ENCODE assay signal across 31 cellular contexts in genomic region chr6:157877149-157877548, GRCh38. TPM values are rescaled to one million over a fixed set of nuclear protein-coding genes. Genes with fewer than 3 reads are reported as not detected.
DNase-seq lines count a peak whose midpoint lies in the region; ATAC-seq, FAIRE-seq and TF ChIP-seq lines count a peak whose summit lies in the region.
"Had no signal": no experiment of that assay in that cellular context is flagged by ENCODE, and none has a peak within 500 bp of the region (broad histone marks: within the 10 kb centered on the region; RNA-seq: fewer than 3 reads in every experiment).

No MANE protein-coding gene starts in this region.

- H3K27ac Mint-ChIP-seq in stimulated activated naive CD8-positive, alpha-beta T cell treated with anti-CD3 and anti-CD28 coated beads, Interleukin-15, Interleukin-2, amounts not matched to agents 100 ng/mL and 50 ng/mL, for 24 hours = no peak overlapping the region
- H3K27ac Mint-ChIP-seq in activated B cell treated with CpG ODN at 0.5 μM for 24 hours = peak overlapping the region; percentile 61
- H3K27ac Mint-ChIP-seq: activated T-helper 2 cell treated with anti-CD3 and anti-CD28 coated beads, Interferon-gamma antibody, Interleukin-2, Interleukin-4, amounts not matched to agents 10 μg/mL and 5 μg/mL and 100 μg/mL, durations not matched to agents 14 hours and 24 hours and 36 hours; mesothelial cell of epicardium; T-helper 2 cell treated with Interferon-gamma antibody and Interleukin-4, amounts not matched to agents 5 μg/mL and 100 μg/mL, for 36 hours had no signal

- H4K20me1 ChIP-seq in mammary epithelial cell (ENCODE audit: insufficient read depth, low read length) = no peaks in the 10 kb centered on the region

- TF ChIP-seq CTCF in activated B cell treated with CpG ODN at 0.5 μM for 24 hours (IDR thresholded peaks at IDR 0.05) (no peak), mammary epithelial cell (conservative IDR thresholded peaks at IDR 0.05 in 1 of 2, IDR thresholded peaks at IDR 0.05 in 1 of 2; ENCODE audit: extremely low read depth in 1 of 2, insufficient read depth in 1 of 2, low read depth in 1 of 2, low read length in 2 of 2) (no peak)

- ATAC-seq in stimulated activated naive CD8-positive, alpha-beta T cell treated with anti-CD3 and anti-CD28 coated beads, Interleukin-15, Interleukin-2, amounts not matched to agents 100 U/mL and 50 U/mL, for 24 hours = no peak
- ATAC-seq in activated B cell treated with CpG ODN at 0.5 μM for 24 hours (ENCODE audit: low read depth) = peak; percentile 52
- ATAC-seq: esophagus mucosa, right lobe of liver, Right ventricle myocardium inferior had no signal

- no peak overlapping the region for H3K4me2 ChIP-seq in mammary epithelial cell (ENCODE audit: insufficient read depth, low read depth, low read length)
- H3K4me2 ChIP-seq: BLaER1 treated with 17β-estradiol and CSF1 and Interleukin-3, amounts not matched to agents 10 nM and 100 nM; SK-N-SH had no signal

- H3K4me3 Mint-ChIP-seq in stimulated activated naive CD8-positive, alpha-beta T cell treated with anti-CD3 and anti-CD28 coated beads, Interleukin-15, Interleukin-2, amounts not matched to agents 100 ng/mL and 50 ng/mL, for 24 hours = peak overlapping the region; percentile 3
- peak overlapping the region; percentile 46 for H3K4me3 Mint-ChIP-seq in activated B cell treated with CpG ODN at 0.5 μM for 24 hours
- H3K4me3 Mint-ChIP-seq: activated CD4-positive, alpha-beta T cell treated with anti-CD3 and anti-CD28 coated beads, Interleukin-2, amount 10 ng/mL, durations not matched to agents 7 days and 5 days; central memory CD8-positive, alpha-beta T cell; mesothelial cell of epicardium had no signal

- H3K27me3 Mint-ChIP-seq in stimulated activated naive CD8-positive, alpha-beta T cell treated with anti-CD3 and anti-CD28 coated beads, Interleukin-15, Interleukin-2, amounts not matched to agents 100 ng/mL and 50 ng/mL, for 24 hours = no peaks in the 10 kb centered on the region
- H3K27me3 Mint-ChIP-seq in activated B cell treated with CpG ODN at 0.5 μM for 24 hours = no peaks in the 10 kb centered on the region
- H3K27me3 Mint-ChIP-seq: activated CD4-positive, alpha-beta T cell treated with anti-CD3 and anti-CD28 coated beads, Interleukin-2, amount 10 ng/mL, durations not matched to agents 7 days and 5 days; central memory CD8-positive, alpha-beta T cell had no signal

- H3K9me3 Mint-ChIP-seq in stimulated activated naive CD8-positive, alpha-beta T cell treated with anti-CD3 and anti-CD28 coated beads, Interleukin-15, Interleukin-2, amounts not matched to agents 100 ng/mL and 50 ng/mL, for 24 hours = no peaks in the 10 kb centered on the region
- H3K9me3 Mint-ChIP-seq in activated B cell treated with CpG ODN at 0.5 μM for 24 hours = no peaks in the 10 kb centered on the region
- H3K9me3 Mint-ChIP-seq: activated CD4-positive, alpha-beta T cell treated with anti-CD3 and anti-CD28 coated beads, Interleukin-2, amount 10 ng/mL, durations not matched to agents 7 days and 5 days; activated T-helper 2 cell treated with anti-CD3 and anti-CD28 coated beads, Interferon-gamma antibody, Interleukin-2, Interleukin-4, amounts not matched to agents 10 μg/mL and 5 μg/mL and 100 μg/mL, durations not matched to agents 14 hours and 24 hours and 36 hours; central memory CD8-positive, alpha-beta T cell; T-helper 2 cell treated with Interferon-gamma antibody and Interleukin-4, amounts not matched to agents 5 μg/mL and 100 μg/mL, for 36 hours had no signal

- H3K9ac ChIP-seq in mammary epithelial cell (ENCODE audit: insufficient read depth, low read length) = no peak overlapping the region
- H3K9ac ChIP-seq: BLaER1 treated with 17β-estradiol and CSF1 and Interleukin-3, amounts not matched to agents 10 nM and 100 nM; GM23248; SK-N-SH had no signal

- no peaks in the 10 kb centered on the region for H3K27me3 ChIP-seq in thymus (ENCODE audit: control insufficient read depth, insufficient read depth)
- H3K27me3 ChIP-seq in mammary epithelial cell (ENCODE audit: insufficient read depth, low read length) = no peaks in the 10 kb centered on the region
- H3K27me3 ChIP-seq: BLaER1 treated with 17β-estradiol and CSF1 and Interleukin-3, amounts not matched to agents 10 nM and 100 nM; right lobe of liver; spleen; suprapubic skin had no signal

- 98% methylated on average over 4 of the region's 4 CpGs for WGBS in thymus
- 98% methylated on average over 4 of the region's 4 CpGs for WGBS in mammary epithelial cell (ENCODE audit: low coverage, missing lambda C conversion rate)

- dilution Hi-C loops in mammary epithelial cell (cut with HindIII; ENCODE audit: low sequenced_read_pairs) = no loop called here

- H3K36me3 ChIP-seq in thymus (ENCODE audit: control insufficient read depth, insufficient read depth) (no peaks in the 10 kb centered on the region), mammary epithelial cell (ENCODE audit: insufficient read depth, low read length) (peaks cover 41% of the 10 kb centered on the region)

- CTCF ChIA-PET in activated B cell treated with CpG ODN at 0.5 μM for 24 hours (lab: Charles Lee) = interaction anchor here (1.1 to 9.8 kb wide), 3 partner anchors 116 to 210 kb away, joined by 4 to 250 read pairs (median 5); no protein-coding TSS in a partner anchor
- CTCF ChIA-PET in mammary epithelial cell (lab: Charles Lee; ENCODE audit: low non-redundant PET) = no interaction called here

- H2AFZ ChIP-seq in mammary epithelial cell (ENCODE audit: low read depth, low read length) = no peak overlapping the region
- H2AFZ ChIP-seq: GM23248 had no signal

- in situ Hi-C loops in mammary epithelial cell (cut with MboI; ENCODE audit: low sequenced_read_pairs in 2 of 2) = loop anchor here (5.0 to 25.0 kb wide), 2 partner anchors 120 to 565 kb away; partner anchors contain the start of gene TMEM242 (in 1 of the 2)

- H3K4me1 ChIP-seq in thymus (ENCODE audit: control insufficient read depth, insufficient read depth, low read length) (peaks cover 12% of the 10 kb centered on the region), mammary epithelial cell (ENCODE audit: insufficient read depth, low read length) (no peaks in the 10 kb centered on the region)
- H3K4me1 ChIP-seq: BLaER1 treated with 17β-estradiol and CSF1 and Interleukin-3, amounts not matched to agents 10 nM and 100 nM; prostate gland; right lobe of liver; suprapubic skin had no signal

- FAIRE-seq in islet of Langerhans (lab: Jason Lieb, UNC) = peak; percentile 36
- FAIRE-seq: G401.6, keratinocyte had no signal

- DNase-seq in stimulated activated naive CD8-positive, alpha-beta T cell treated with anti-CD3 and anti-CD28 coated beads, Interleukin-15, Interleukin-2, amounts not matched to agents 100 U/mL and 50 U/mL, for 24 hours = no peak
- DNase-seq in activated B cell treated with CpG ODN at 0.5 μM for 24 hours (no peak), NCI-H128 (lab: John Stamatoyannopoulos, UW; ENCODE audit: unreplicated experiment) (no peak), mammary epithelial cell (no peak)
- DNase-seq in stimulated activated CD4-positive, alpha-beta T cell treated with anti-CD3 and anti-CD28 coated beads, Interleukin-12 subunit alpha, Interleukin-12 subunit beta, amount 100 ng/mL, for 4 hours = no peak
- DNase-seq: activated CD4-positive, alpha-beta T cell treated with anti-CD3 and anti-CD28 coated beads, Interleukin-2, amount 10 ng/mL, durations not matched to agents 7 days and 5 days; DMS79; left ventricle myocardium inferior; MV-4-11; NCI-H146; NCI-H345; NCI-H69; right lobe of liver; SK-N-SH; spleen; stimulated activated CD4-positive, alpha-beta T cell treated with anti-CD3 and anti-CD28 coated beads, Interleukin-2, amount 100 ng/mL, for 48 hours had no signal

- peak overlapping the region; percentile 89 for H3K27ac ChIP-seq in thymus (ENCODE audit: low read depth)
- H3K27ac ChIP-seq in mammary epithelial cell (ENCODE audit: insufficient read depth, low read depth, low read length) = no peak overlapping the region
- H3K27ac ChIP-seq: BLaER1 treated with 17β-estradiol and CSF1 and Interleukin-3, amounts not matched to agents 10 nM and 100 nM; left ventricle myocardium inferior; prostate gland; right lobe of liver; suprapubic skin had no signal

- intact Hi-C loops in activated B cell treated with CpG ODN at 0.5 μM for 24 hours (cut with micrococcal nuclease) = no loop called here
- intact Hi-C loops in mammary epithelial cell (cut with micrococcal nuclease) = loop anchor here (10.0 kb wide), 1 partner anchor 562 kb away; no protein-coding TSS in a partner anchor

- H3K4me3 ChIP-seq in thymus (ENCODE audit: low read length) (no peak overlapping the region), mammary epithelial cell (replicated peaks in 1 of 3; ENCODE audit: insufficient read depth in 1 of 3, low read depth in 2 of 3, low read length in 3 of 3) (no peak overlapping the region)
- H3K4me3 ChIP-seq: BLaER1 treated with 17β-estradiol and CSF1 and Interleukin-3, amounts not matched to agents 10 nM and 100 nM; GM23248; left ventricle myocardium inferior; prostate gland; right lobe of liver; spleen; suprapubic skin had no signal

- POLR2A ChIA-PET in activated B cell treated with CpG ODN at 0.5 μM for 24 hours (lab: Charles Lee) = interaction anchor here (0.6 kb wide), 1 partner anchor 1217 kb away, joined by 7 read pairs; no protein-coding TSS in a partner anchor

- H3K9me3 ChIP-seq in thymus (ENCODE audit: control insufficient read depth) = no peaks in the 10 kb centered on the region
- no peaks in the 10 kb centered on the region for H3K9me3 ChIP-seq in mammary epithelial cell (replicated peaks; ENCODE audit: insufficient read depth, low read length)
- H3K9me3 ChIP-seq: left ventricle myocardium inferior, prostate gland, right lobe of liver, SK-N-SH, spleen, suprapubic skin had no signal

- H3K36me3 Mint-ChIP-seq in stimulated activated naive CD8-positive, alpha-beta T cell treated with anti-CD3 and anti-CD28 coated beads, Interleukin-15, Interleukin-2, amounts not matched to agents 100 ng/mL and 50 ng/mL, for 24 hours (ENCODE audit: low read depth) = peaks cover 83% of the 10 kb centered on the region
- peaks cover 85% of the 10 kb centered on the region for H3K36me3 Mint-ChIP-seq in activated B cell treated with CpG ODN at 0.5 μM for 24 hours (ENCODE audit: low read depth)

- H3K79me2 ChIP-seq in mammary epithelial cell (ENCODE audit: insufficient read depth, low read length) = peaks cover 45% of the 10 kb centered on the region

- no TSS peak for BruUV-seq in mammary epithelial cell (replicated peaks; lab: Mats Ljungman, UMichigan)

- peaks cover 69% of the 10 kb centered on the region for H3K4me1 Mint-ChIP-seq in stimulated activated naive CD8-positive, alpha-beta T cell treated with anti-CD3 and anti-CD28 coated beads, Interleukin-15, Interleukin-2, amounts not matched to agents 100 ng/mL and 50 ng/mL, for 24 hours (ENCODE audit: low read depth)
- H3K4me1 Mint-ChIP-seq in activated B cell treated with CpG ODN at 0.5 μM for 24 hours = peaks cover 33% of the 10 kb centered on the region
- H3K4me1 Mint-ChIP-seq: central memory CD8-positive, alpha-beta T cell had no signal

RNA-seq across cellular contexts. Expression of gene SNX9, which starts 54.1 kb away (rescaled TPM):
- total RNA-seq in activated B cell treated with CpG ODN at 0.5 μM for 24 hours (38.8 and 40.0 TPM in 2 replicates), mammary epithelial cell (10 to 100 TPM; 31.5 to 59.0 TPM)
- polyA plus RNA-seq in thymus (37.3 TPM), mammary epithelial cell (42.5 TPM)
- 24.8 TPM for polyA minus RNA-seq in mammary epithelial cell
